12 cellular contexts compared by ENCODE assay signal in the genomic region with DNA sequence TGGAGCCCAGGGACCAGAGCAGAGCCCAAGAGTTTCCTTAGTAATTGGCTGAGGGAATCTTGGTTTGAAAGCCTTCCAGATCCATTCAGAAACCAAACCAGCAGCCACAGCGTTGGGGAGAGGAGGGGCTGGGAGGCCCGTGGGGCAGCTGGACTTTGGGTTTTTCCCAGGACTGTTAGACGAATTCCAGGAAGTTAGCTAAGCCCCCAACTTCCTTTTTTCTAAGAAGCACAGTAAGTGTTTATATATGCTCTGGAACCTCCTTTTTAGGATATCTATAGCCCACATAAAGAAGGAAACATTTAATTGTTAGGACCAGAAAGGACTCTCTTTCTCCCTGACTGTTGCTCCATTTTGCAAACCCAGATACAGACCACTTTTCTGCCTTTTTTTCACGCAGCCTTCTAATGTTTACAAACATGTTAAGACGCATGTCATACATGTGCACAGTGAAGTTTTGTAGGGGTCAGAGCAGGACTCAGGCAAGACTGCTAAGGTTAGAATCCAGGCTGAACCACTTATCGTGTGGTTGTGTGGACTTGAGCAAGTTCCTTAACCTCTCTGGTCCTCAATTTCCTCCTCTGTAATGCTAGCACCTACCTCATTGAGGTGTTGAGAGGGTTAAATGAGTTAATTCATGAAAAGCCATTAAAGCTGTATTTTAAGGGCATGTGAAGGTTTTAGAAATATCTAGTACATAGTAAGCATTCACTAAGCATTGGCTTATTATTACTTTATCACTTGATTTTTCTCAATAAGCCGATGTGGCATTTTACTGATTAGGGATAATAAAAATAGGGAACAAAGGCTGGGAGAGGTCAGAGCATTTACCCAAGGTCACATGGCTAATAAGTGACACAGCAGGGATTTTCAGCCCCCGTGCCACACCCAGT. TPM values are rescaled to one million over a fixed set of nuclear protein-coding genes. Genes with fewer than 3 reads are reported as not detected.
DNase-seq lines count a peak whose midpoint lies in the region; ATAC-seq and TF ChIP-seq lines count a peak whose summit lies in the region.
"Had no signal": no experiment of that assay in that cellular context is flagged by ENCODE, and none has a peak within 500 bp of the region (broad histone marks: within the 10 kb centered on the region; RNA-seq: fewer than 3 reads in every experiment).

No MANE protein-coding gene starts in this region.

- POLR2A ChIA-PET in SK-N-SH (lab: Yijun Ruan, JAX) = no interaction called here
- POLR2A ChIA-PET in CD8-positive, alpha-beta T cell (lab: Charles Lee) = interaction anchor here (0.6 kb wide), 1 partner anchor 12 kb away, joined by 3 read pairs; no protein-coding TSS in a partner anchor

- H3K79me2 ChIP-seq in SK-N-SH (ENCODE audit: insufficient read depth) = no peaks in the 10 kb centered on the region

- no peaks in the 10 kb centered on the region for H3K36me3 ChIP-seq in brain microvascular endothelial cell (replicated peaks)
- no peaks in the 10 kb centered on the region for H3K36me3 ChIP-seq in right lobe of liver
- no peaks in the 10 kb centered on the region for H3K36me3 ChIP-seq in SK-N-SH (replicated peaks in 1 of 2; ENCODE audit: control insufficient read depth in 1 of 2, insufficient read depth in 2 of 2, low read length in 1 of 2)
- no peaks in the 10 kb centered on the region for H3K36me3 ChIP-seq in CD8-positive, alpha-beta T cell (ENCODE audit: insufficient read depth, low read length)
- H3K36me3 ChIP-seq: neural progenitor cell had no signal

- H3K4me3 ChIP-seq in brain microvascular endothelial cell (ENCODE audit: low read depth, low read length) = no peak overlapping the region
- no peak overlapping the region for H3K4me3 ChIP-seq in right lobe of liver
- H3K4me3 ChIP-seq in SK-N-SH (ENCODE audit: low read depth in 2 of 2, low read length in 1 of 2) = no peak overlapping the region
- H3K4me3 ChIP-seq in CD8-positive, alpha-beta T cell (ENCODE audit: low read depth, low read length) = no peak overlapping the region
- H3K4me3 ChIP-seq: neural progenitor cell had no signal

- TF ChIP-seq CTCF in brain microvascular endothelial cell (IDR thresholded peaks at IDR 0.05; ENCODE audit: low read depth, low read length, missing control alignments) (no peak), right lobe of liver (IDR thresholded peaks at IDR 0.05) (no peak), SK-N-SH (IDR thresholded peaks at IDR 0.05) (no peak)
- no peak for TF ChIP-seq CTCF in CD8-positive, alpha-beta T cell (IDR thresholded peaks at IDR 0.05)

- H3K4me1 Mint-ChIP-seq in stimulated activated naive CD8-positive, alpha-beta T cell treated with anti-CD3 and anti-CD28 coated beads, Interleukin-15, Interleukin-2, amounts not matched to agents 100 ng/mL and 50 ng/mL, for 24 hours (ENCODE audit: low read depth) = peaks cover 9% of the 10 kb centered on the region
- peaks cover 5% of the 10 kb centered on the region for H3K4me1 Mint-ChIP-seq in CD8-positive, alpha-beta T cell (ENCODE audit: low read depth)

- no peak overlapping the region for H2AFZ ChIP-seq in SK-N-SH (ENCODE audit: low read depth)
- H2AFZ ChIP-seq: neural progenitor cell had no signal

- no peaks in the 10 kb centered on the region for H3K27me3 Mint-ChIP-seq in stimulated activated naive CD8-positive, alpha-beta T cell treated with anti-CD3 and anti-CD28 coated beads, Interleukin-15, Interleukin-2, amounts not matched to agents 100 ng/mL and 50 ng/mL, for 24 hours
- H3K27me3 Mint-ChIP-seq in CD8-positive, alpha-beta T cell (ENCODE audit: low read depth) = no peaks in the 10 kb centered on the region
- H3K27me3 Mint-ChIP-seq: CD4-positive, CD25-positive, alpha-beta regulatory T cell had no signal

- no peaks in the 10 kb centered on the region for H3K36me3 Mint-ChIP-seq in stimulated activated naive CD8-positive, alpha-beta T cell treated with anti-CD3 and anti-CD28 coated beads, Interleukin-15, Interleukin-2, amounts not matched to agents 100 ng/mL and 50 ng/mL, for 24 hours (ENCODE audit: low read depth)
- no peaks in the 10 kb centered on the region for H3K36me3 Mint-ChIP-seq in CD8-positive, alpha-beta T cell
- H3K36me3 Mint-ChIP-seq: CD4-positive, CD25-positive, alpha-beta regulatory T cell; neural progenitor cell had no signal

- no peaks in the 10 kb centered on the region for H3K9me2 ChIP-seq in SK-N-SH

- no peak for ATAC-seq in stimulated activated naive CD8-positive, alpha-beta T cell treated with anti-CD3 and anti-CD28 coated beads, Interleukin-15, Interleukin-2, amounts not matched to agents 100 U/mL and 50 U/mL, for 24 hours
- ATAC-seq in right lobe of liver = peak in 3 of 4 donors; percentile 41 to 66 (median 47)
- no peak for ATAC-seq in CD8-positive, alpha-beta T cell

- H3K4me3 Mint-ChIP-seq in stimulated activated naive CD8-positive, alpha-beta T cell treated with anti-CD3 and anti-CD28 coated beads, Interleukin-15, Interleukin-2, amounts not matched to agents 100 ng/mL and 50 ng/mL, for 24 hours = no peak overlapping the region
- H3K4me3 Mint-ChIP-seq in CD8-positive, alpha-beta T cell = no peak overlapping the region
- H3K4me3 Mint-ChIP-seq: CD4-positive, CD25-positive, alpha-beta regulatory T cell; neural progenitor cell had no signal

- no peak overlapping the region for H3K9ac ChIP-seq in SK-N-SH
- H3K9ac ChIP-seq: neural progenitor cell had no signal

- H3F3A ChIP-seq in SK-N-SH (replicated peaks; ENCODE audit: insufficient read depth) = no peaks in the 10 kb centered on the region

- in situ Hi-C loops in brain microvascular endothelial cell (cut with HindIII; ENCODE audit: low pct_ligation_motif_present, low sequenced_read_pairs) = no loop called here

- H3K9me3 ChIP-seq in right lobe of liver (no peaks in the 10 kb centered on the region), SK-N-SH (no peaks in the 10 kb centered on the region)
- H3K9me3 ChIP-seq in CD8-positive, alpha-beta T cell (ENCODE audit: low read length) = no peaks in the 10 kb centered on the region

- H3K27ac ChIP-seq in brain microvascular endothelial cell = no peak overlapping the region
- no peak overlapping the region for H3K27ac ChIP-seq in right lobe of liver
- no peak overlapping the region for H3K27ac ChIP-seq in SK-N-SH (ENCODE audit: low read depth in 2 of 2, low read length in 1 of 2)
- no peak overlapping the region for H3K27ac ChIP-seq in CD8-positive, alpha-beta T cell (ENCODE audit: low read depth, low read length)
- H3K27ac ChIP-seq: epithelial cell of prostate, neural progenitor cell had no signal

- H3K4me1 ChIP-seq in right lobe of liver (no peaks in the 10 kb centered on the region), SK-N-SH (ENCODE audit: control insufficient read depth in 1 of 2, insufficient read depth in 2 of 2, low read depth in 1 of 2, low read length in 1 of 2) (peaks cover 0 to 8% of the 10 kb centered on the region in 2 experiments; a peak in 1 of 4 replicates)
- peaks cover 5% of the 10 kb centered on the region for H3K4me1 ChIP-seq in CD8-positive, alpha-beta T cell (ENCODE audit: insufficient read depth, low read length)
- H3K4me1 ChIP-seq: neural progenitor cell had no signal

- no peaks in the 10 kb centered on the region for H3K9me3 Mint-ChIP-seq in stimulated activated naive CD8-positive, alpha-beta T cell treated with anti-CD3 and anti-CD28 coated beads, Interleukin-15, Interleukin-2, amounts not matched to agents 100 ng/mL and 50 ng/mL, for 24 hours
- no peaks in the 10 kb centered on the region for H3K9me3 Mint-ChIP-seq in CD8-positive, alpha-beta T cell
- H3K9me3 Mint-ChIP-seq: neural progenitor cell had no signal

- H4K20me1 ChIP-seq in SK-N-SH (ENCODE audit: insufficient read depth) = no peaks in the 10 kb centered on the region

- TF ChIP-seq EP300 in SK-N-SH (IDR thresholded peaks at IDR 0.05; ENCODE audit: borderline replicate concordance in 1 of 2, low read depth in 1 of 2, low read length in 1 of 2) = no peak

- DNase-seq in stimulated activated naive CD8-positive, alpha-beta T cell treated with anti-CD3 and anti-CD28 coated beads, Interleukin-15, Interleukin-2, amounts not matched to agents 100 U/mL and 50 U/mL, for 24 hours = no peak
- DNase-seq in brain microvascular endothelial cell (peak; percentile 29), right lobe of liver (no peak), superior temporal gyrus (ENCODE audit: extremely low spot score) (no peak), SK-N-SH (no peak), NCI-H1048 (lab: John Stamatoyannopoulos, UW) (no peak)
- DNase-seq in CD8-positive, alpha-beta T cell = no peak

- H3K4me2 ChIP-seq in SK-N-SH = no peak overlapping the region
- H3K4me2 ChIP-seq: neural progenitor cell had no signal

- CTCF ChIA-PET in SK-N-SH (lab: Yijun Ruan, JAX) = interaction anchor here (0.9 to 2.5 kb wide), 3 partner anchors 16 to 192 kb away, joined by 3 to 13 read pairs (median 5); no protein-coding TSS in a partner anchor
- CTCF ChIA-PET in CD8-positive, alpha-beta T cell (lab: Charles Lee) = interaction anchor here (0.8 to 1.5 kb wide), 2 partner anchors 184 to 193 kb away, joined by 3 to 8 read pairs; no protein-coding TSS in a partner anchor

- WGBS in right lobe of liver (ENCODE audit: insufficient coverage, low coverage, low lambda C conversion rate, missing lambda C conversion rate) = 46% methylated on average over 6 of the region's 8 CpGs
- WGBS in SK-N-SH (ENCODE audit: low lambda C conversion rate) = 46% methylated on average over 8 of the region's 8 CpGs

- no peak for TF ChIP-seq RAD21 in SK-N-SH (IDR thresholded peaks at IDR 0.05; ENCODE audit: low read length)

- intact Hi-C loops in right lobe of liver (cut with DNase I) = no loop called here
- intact Hi-C loops in CD8-positive, alpha-beta T cell (cut with DNase I, micrococcal nuclease) = no loop called here

- peak overlapping the region; percentile 22 for H3K27ac Mint-ChIP-seq in stimulated activated naive CD8-positive, alpha-beta T cell treated with anti-CD3 and anti-CD28 coated beads, Interleukin-15, Interleukin-2, amounts not matched to agents 100 ng/mL and 50 ng/mL, for 24 hours
- H3K27ac Mint-ChIP-seq in CD8-positive, alpha-beta T cell = no peak overlapping the region
- H3K27ac Mint-ChIP-seq: neural progenitor cell had no signal

- TF ChIP-seq POLR2A in right lobe of liver (IDR thresholded peaks at IDR 0.05) = no peak

- no peaks in the 10 kb centered on the region for H3K27me3 ChIP-seq in brain microvascular endothelial cell (replicated peaks)
- H3K27me3 ChIP-seq in right lobe of liver = no peaks in the 10 kb centered on the region
- no peaks in the 10 kb centered on the region for H3K27me3 ChIP-seq in SK-N-SH (ENCODE audit: insufficient read depth)
- H3K27me3 ChIP-seq in CD8-positive, alpha-beta T cell (ENCODE audit: insufficient read depth, low read length) = no peaks in the 10 kb centered on the region
- H3K27me3 ChIP-seq: neural progenitor cell had no signal

TF ChIP-seq in SK-N-SH, 30 proteins besides CTCF, POLR2A, EP300 and RAD21:
- no peak for TF ChIP-seq GATA2 (CRISPR knock-in tag; IDR thresholded peaks at IDR 0.05)
TF ChIP-seq in SK-N-SH: peak in this region for 0.

RNA-seq across cellular contexts. Expression of gene TBATA, which starts 42.4 kb away (rescaled TPM):
- total RNA-seq in right lobe of liver = not detected
- not detected in 2 replicates for polyA plus RNA-seq in SK-N-SH (2012; rRNA removed)
- not detected in 2 replicates for polyA plus RNA-seq in SK-N-SH (2012; cell fraction: cytosol; rRNA removed)
- not detected in 2 replicates for polyA plus RNA-seq in SK-N-SH (2012; cell fraction: nucleus; rRNA removed)
- total RNA-seq in CD8-positive, alpha-beta T cell = not detected
- total RNA-seq: CD4-positive, CD25-positive, alpha-beta regulatory T cell; MCF 10A had no signal
- polyA plus RNA-seq: CD4-positive, CD25-positive, alpha-beta regulatory T cell had no signal

Comparison
In these comparisons a context has a peak if more than half of its experiments do, and no peak if none do; other contexts are left out.
1. ATAC-seq: peak in right lobe of liver (3 of 4); none in stimulated activated naive CD8-positive, alpha-beta T cell treated with anti-CD3 and anti-CD28 coated beads, Interleukin-15, Interleukin-2, amounts not matched to agents 100 U/mL and 50 U/mL, for 24 hours (single experiment) and CD8-positive, alpha-beta T cell (single experiment).